Comparison of ENCODE assay signal across 1 cellular context in genomic region chr10:15658099-15658702, GRCh38.
TF ChIP-seq lines count a peak whose summit lies in the region.

No MANE protein-coding gene starts in this region.

TF ChIP-seq in K562, 482 proteins besides CTCF, POLR2A, EP300 and RAD21 (continued from another document and continues in another):
- TF ChIP-seq FOXK2 (conservative IDR thresholded peaks at IDR 0.05 in 1 of 2, IDR thresholded peaks at IDR 0.05 in 1 of 2; ENCODE audit: low read depth in 2 of 2) (no peak), TAF15 (IDR thresholded peaks at IDR 0.05; ENCODE audit: low read depth, low read length) (no peak), C11orf30 (IDR thresholded peaks at IDR 0.05; ENCODE audit: low read depth) (no peak), ATF1 (CRISPR knock-in tag; IDR thresholded peaks at IDR 0.05) (no peak), ATF1 (tag; IDR thresholded peaks at IDR 0.05) (no peak), MECOM (CRISPR knock-in tag; IDR thresholded peaks at IDR 0.05) (no peak), SMAD3 (CRISPR knock-in tag; conservative IDR thresholded peaks at IDR 0.05) (no peak), ZBTB7A (IDR thresholded peaks at IDR 0.05; ENCODE audit: borderline replicate concordance, control insufficient read depth, low read depth, low read length) (peak; percentile 37; the same call in 1 of the 2 replicates), ETV1 (tag; conservative IDR thresholded peaks at IDR 0.05; ENCODE audit: low read depth) (no peak), FOXM1 (IDR thresholded peaks at IDR 0.05; ENCODE audit: low read depth) (peak; percentile 58; the same call in 1 of the 2 replicates), FOXM1 (CRISPR knock-in tag; IDR thresholded peaks at IDR 0.05; ENCODE audit: low read depth) (no peak), ZBTB17 (CRISPR knock-in tag; IDR thresholded peaks at IDR 0.05) (peak; percentile 75; the same call in 1 of the 2 replicates), CBX1 (IDR thresholded peaks at IDR 0.05; ENCODE audit: low read depth) (no peak), MTA1 (IDR thresholded peaks at IDR 0.05; ENCODE audit: borderline replicate concordance) (0 out of 2 replicates have a peak, but pooled peaks have one; percentile 17), LEF1 (IDR thresholded peaks at IDR 0.05) (peak; percentile 20; the same call in 1 of the 2 replicates), IRF2 (CRISPR knock-in tag; IDR thresholded peaks at IDR 0.05) (no peak), HDAC2 (IDR thresholded peaks at IDR 0.05) (no peak), RB1 (IDR thresholded peaks at IDR 0.05; ENCODE audit: low read depth) (no peak), ZNF655 (CRISPR knock-in tag; IDR thresholded peaks at IDR 0.05) (no peak), SMARCA4 (IDR thresholded peaks at IDR 0.05) (peak; percentile 69; the same call in 1 of the 2 replicates), POLR2G (IDR thresholded peaks at IDR 0.05; ENCODE audit: low read depth, low read length) (no peak), SREBF1 (IDR thresholded peaks at IDR 0.05; ENCODE audit: borderline replicate concordance, low read depth, low read length) (no peak), FOXK1 (CRISPR knock-in tag; IDR thresholded peaks at IDR 0.05; ENCODE audit: borderline replicate concordance) (no peak), HES1 (IDR thresholded peaks at IDR 0.05; ENCODE audit: low read depth) (0 out of 2 replicates have a peak, but pooled peaks have one; percentile 23), ZNF586 (CRISPR knock-in tag; conservative IDR thresholded peaks at IDR 0.05) (no peak), ZNF75A (CRISPR knock-in tag; IDR thresholded peaks at IDR 0.05) (no peak), ID3 (CRISPR knock-in tag; IDR thresholded peaks at IDR 0.05) (no peak), ID3 (tag; IDR thresholded peaks at IDR 0.05) (peak; percentile 87; the same call in 1 of the 2 replicates), ZBTB11 (CRISPR knock-in tag; IDR thresholded peaks at IDR 0.05) (peak in 1 of 3 experiments; percentile 53; a peak in 1 of 6 replicates), PML (IDR thresholded peaks at IDR 0.05; ENCODE audit: low read length) (peak; percentile 71; the same call in 1 of the 2 replicates), TAL1 (IDR thresholded peaks at IDR 0.05) (peak; percentile 86), HNRNPK (IDR thresholded peaks at IDR 0.05; ENCODE audit: low read depth, low read length, poor library complexity, severe bottlenecking) (no peak), MTA2 (IDR thresholded peaks at IDR 0.05; ENCODE audit: low read depth) (peak; percentile 78), PATZ1 (CRISPR knock-in tag; IDR thresholded peaks at IDR 0.05; ENCODE audit: borderline replicate concordance) (no peak), CBX3 (IDR thresholded peaks at IDR 0.05; ENCODE audit: borderline replicate concordance in 1 of 2, low read length in 2 of 2) (no peak), CTCFL (IDR thresholded peaks at IDR 0.05; ENCODE audit: borderline replicate concordance, insufficient read depth, low read depth, low read length, poor library complexity, severe bottlenecking) (no peak), ZBTB34 (CRISPR knock-in tag; IDR thresholded peaks at IDR 0.05) (no peak), EP400 (IDR thresholded peaks at IDR 0.05) (no peak), ASH1L (IDR thresholded peaks at IDR 0.05; ENCODE audit: borderline replicate concordance, low read depth, partially characterized antibody) (no peak), HNRNPL (IDR thresholded peaks at IDR 0.05; ENCODE audit: low read depth, low read length) (no peak), ZNF239 (CRISPR knock-in tag; IDR thresholded peaks at IDR 0.05) (no peak), MAZ (CRISPR knock-in tag; conservative IDR thresholded peaks at IDR 0.05 in 1 of 2, IDR thresholded peaks at IDR 0.05 in 1 of 2) (peak in 1 of 2 experiments; percentile 22; a peak in 1 of 4 replicates), RNF219 (CRISPR knock-in tag; IDR thresholded peaks at IDR 0.05) (no peak), ZNF589 (CRISPR knock-in tag; IDR thresholded peaks at IDR 0.05; ENCODE audit: low read depth) (no peak), MAFK (IDR thresholded peaks at IDR 0.05; ENCODE audit: low read length) (no peak), MEIS2 (IDR thresholded peaks at IDR 0.05; ENCODE audit: partially characterized antibody) (peak; percentile 89), NKRF (IDR thresholded peaks at IDR 0.05; ENCODE audit: borderline replicate concordance) (no peak), SMARCE1 (IDR thresholded peaks at IDR 0.05) (peak; percentile 80), SOX6 (IDR thresholded peaks at IDR 0.05) (peak; percentile 91)
